In genomic region chr4:23135792-23136645, GRCh38 we compare ENCODE assay signal across 8 cellular contexts.
DNase-seq lines count a peak whose midpoint lies in the region; ATAC-seq and TF ChIP-seq lines count a peak whose summit lies in the region.

No MANE protein-coding gene starts in this region.

- intact Hi-C loops in IMR-90 (cut with micrococcal nuclease): loop anchor here (2.0 kb wide), 1 partner anchor 1283 kb away; no protein-coding TSS in a partner anchor
- intact Hi-C loops in PC-3 (cut with micrococcal nuclease): loop anchor here (1.0 to 10.0 kb wide), 3 partner anchors 71 to 239 kb away; no protein-coding TSS in a partner anchor
- intact Hi-C loops in esophagus squamous epithelium (cut with DNase I): no loop called here

- CTCF ChIA-PET in IMR-90 (lab: Yijun Ruan, JAX): interaction anchor here (0.5 to 1.6 kb wide), 8 partner anchors 8 to 1741 kb away, joined by 3 to 7 read pairs (median 4); no protein-coding TSS in a partner anchor
- CTCF ChIA-PET in PC-3 (lab: Charles Lee): interaction anchor here (0.5 kb wide), 1 partner anchor 36 kb away, joined by 3 read pairs; no protein-coding TSS in a partner anchor

- no peak overlapping the region for H2BK5ac ChIP-seq in IMR-90 (ENCODE audit: low read depth, low read length, poor library complexity, severe bottlenecking)

- H2AFZ ChIP-seq in IMR-90 (replicated peaks; ENCODE audit: low read length, poor library complexity): no peak overlapping the region
- H2AFZ ChIP-seq in PC-3 (ENCODE audit: low read length): no peak overlapping the region

- H3K27me3 ChIP-seq in IMR-90 (ENCODE audit: control insufficient read depth, insufficient read depth, low read length) (no peaks in the 10 kb centered on the region), PC-3 (ENCODE audit: low read length) (no peaks in the 10 kb centered on the region), esophagus squamous epithelium (no peaks in the 10 kb centered on the region)

- no peak overlapping the region for H4K5ac ChIP-seq in IMR-90 (ENCODE audit: low read depth, low read length)

- peak; percentile 42 for TF ChIP-seq RAD21 in IMR-90 (IDR thresholded peaks at IDR 0.05; ENCODE audit: low read length)

- DNase-seq in AG10803 (ENCODE audit: low read depth) (peak; percentile 30), GM13977 (ENCODE audit: low spot score) (peak; percentile 22), IMR-90 (peak; percentile 41), PC-3 (peak; percentile 73), esophagus squamous epithelium (lab: John Stamatoyannopoulos, UW) (no peak), pons (ENCODE audit: low spot score) (peak; percentile 82)
- no peak for DNase-seq in activated CD8-positive, alpha-beta memory T cell treated with anti-CD3 and anti-CD28 coated beads, Interleukin-2, amount 50 U/mL, for 48 hours
- DNase-seq in stimulated activated CD4-positive, alpha-beta T cell treated with anti-CD3 and anti-CD28 coated beads, Interleukin-2, amount 100 ng/mL, for 24 hours: no peak

- H3K79me2 ChIP-seq in PC-3 (ENCODE audit: low read length): no peaks in the 10 kb centered on the region

- H3K56ac ChIP-seq in IMR-90 (ENCODE audit: extremely low read depth, insufficient read depth, low read length): no peak overlapping the region

- no peak overlapping the region for H4K91ac ChIP-seq in IMR-90 (ENCODE audit: insufficient read depth, low read depth, low read length)

- no peak overlapping the region for H3K4me3 ChIP-seq in AG10803 (ENCODE audit: low read length)
- H3K4me3 ChIP-seq in IMR-90 (ENCODE audit: insufficient read depth, low read depth, low read length): no peak overlapping the region
- no peak overlapping the region for H3K4me3 ChIP-seq in PC-3 (ENCODE audit: low read length)
- no peak overlapping the region for H3K4me3 ChIP-seq in esophagus squamous epithelium

- no peak overlapping the region for H2BK20ac ChIP-seq in IMR-90 (ENCODE audit: low read depth, low read length)

- H3K36me3 ChIP-seq in IMR-90 (ENCODE audit: control insufficient read depth, insufficient read depth, low read length) (no peaks in the 10 kb centered on the region), PC-3 (ENCODE audit: low read depth, low read length) (no peaks in the 10 kb centered on the region), esophagus squamous epithelium (no peaks in the 10 kb centered on the region)

- no peak for TF ChIP-seq POLR2A in IMR-90 (IDR thresholded peaks at IDR 0.05; ENCODE audit: low read depth, low read length)
- no peak for TF ChIP-seq POLR2A in esophagus squamous epithelium (IDR thresholded peaks at IDR 0.05)

- no peaks in the 10 kb centered on the region for H3K9me1 ChIP-seq in IMR-90 (ENCODE audit: insufficient read depth, low read length)

- no peak overlapping the region for H3K27ac ChIP-seq in IMR-90 (ENCODE audit: insufficient read depth, low read length)
- H3K27ac ChIP-seq in PC-3 (ENCODE audit: low read length): no peak overlapping the region
- no peak overlapping the region for H3K27ac ChIP-seq in esophagus squamous epithelium

- H3K4ac ChIP-seq in IMR-90 (ENCODE audit: low read depth, low read length): no peak overlapping the region

- no peaks in the 10 kb centered on the region for H3K4me1 ChIP-seq in IMR-90 (ENCODE audit: control insufficient read depth, insufficient read depth, low read length)
- no peaks in the 10 kb centered on the region for H3K4me1 ChIP-seq in PC-3 (ENCODE audit: insufficient read depth, low read length)
- H3K4me1 ChIP-seq in esophagus squamous epithelium: no peaks in the 10 kb centered on the region

- dilution Hi-C loops in IMR-90 (cut with HindIII; ENCODE audit: low sequenced_read_pairs, unreplicated experiment): no loop called here

- in situ Hi-C loops in GM13977 (cut with MboI; ENCODE audit: low pct_unique_long_range_greater_than_20kb, low sequenced_read_pairs, unreplicated experiment) (loop anchor here (25.0 kb wide), 1 partner anchor 1276 kb away; no protein-coding TSS in a partner anchor), IMR-90 (cut with MboI; ENCODE audit: low sequenced_read_pairs) (loop anchor here (25.0 kb wide), 1 partner anchor 1301 kb away; no protein-coding TSS in a partner anchor)

- no peak overlapping the region for H3K14ac ChIP-seq in IMR-90 (replicated peaks; ENCODE audit: low read depth, low read length)

- H2BK120ac ChIP-seq in IMR-90 (ENCODE audit: low read depth, low read length): no peak overlapping the region

- no peaks in the 10 kb centered on the region for H3K9me2 ChIP-seq in PC-3 (replicated peaks; ENCODE audit: low read length)

- H3K4me2 ChIP-seq in IMR-90 (ENCODE audit: low read depth, low read length) (no peak overlapping the region), PC-3 (ENCODE audit: low read length) (no peak overlapping the region)

- peak; percentile 82 for TF ChIP-seq CTCF in AG10803 (conservative IDR thresholded peaks at IDR 0.05; ENCODE audit: low read length)
- peak; percentile 67 for TF ChIP-seq CTCF in GM13977 (IDR thresholded peaks at IDR 0.05; ENCODE audit: extremely low read depth, insufficient read depth, missing control alignments)
- TF ChIP-seq CTCF in IMR-90 (conservative IDR thresholded peaks at IDR 0.05; ENCODE audit: low read depth, low read length): peak; percentile 51
- TF ChIP-seq CTCF in PC-3 (conservative IDR thresholded peaks at IDR 0.05; ENCODE audit: low read depth, low read length): peak; percentile 78
- peak; percentile 42 to 76 (median 54) for TF ChIP-seq CTCF in esophagus squamous epithelium (IDR thresholded peaks at IDR 0.05)

- no peak overlapping the region for H2BK15ac ChIP-seq in IMR-90 (ENCODE audit: low read depth, low read length)

- H3K18ac ChIP-seq in IMR-90 (ENCODE audit: low read depth, low read length): no peak overlapping the region

- BruUV-seq in IMR-90 (replicated peaks; lab: Mats Ljungman, UMichigan): no TSS peak
- no TSS peak for BruUV-seq in PC-3 (replicated peaks; lab: Mats Ljungman, UMichigan)

- 0 out of 2 replicates have a peak, but pooled peaks have one; percentile 46 for ATAC-seq in IMR-90 (ENCODE audit: low read depth)
- ATAC-seq in PC-3: no peak; the same call in 1 of the 2 replicates

- no peak overlapping the region for H3K23ac ChIP-seq in IMR-90 (ENCODE audit: low read depth, low read length)

- POLR2A ChIA-PET in IMR-90 (lab: Charles Lee; ENCODE audit: unreplicated experiment) (no interaction called here), PC-3 (lab: Charles Lee; ENCODE audit: unreplicated experiment) (no interaction called here)

- no peaks in the 10 kb centered on the region for H3K79me1 ChIP-seq in IMR-90 (ENCODE audit: low read depth in 1 of 2, low read length in 2 of 2)

- no CpG with 5 or more reads among the region's 1 CpG for WGBS in IMR-90 (ENCODE audit: extremely low coverage in 2 of 2, insufficient read length in 1 of 2), 2 experiments
- 54 to 76% methylated on average over 1 of the region's 1 CpG for WGBS in esophagus squamous epithelium, 2 donors

- no peak overlapping the region for H4K8ac ChIP-seq in IMR-90 (ENCODE audit: low read depth in 2 of 2, low read length in 2 of 2)

- no peak overlapping the region for H2AK9ac ChIP-seq in IMR-90 (replicated peaks; ENCODE audit: low read depth, low read length, poor library complexity)

- no peak overlapping the region for H2AK5ac ChIP-seq in IMR-90 (ENCODE audit: low read depth, low read length)

- H3F3A ChIP-seq in PC-3 (ENCODE audit: low read length, unreplicated experiment): no peaks in the 10 kb centered on the region

- H3K9ac ChIP-seq in IMR-90 (ENCODE audit: low read depth, low read length) (no peak overlapping the region), PC-3 (ENCODE audit: low read length) (no peak overlapping the region)

- no peaks in the 10 kb centered on the region for H4K20me1 ChIP-seq in IMR-90 (ENCODE audit: insufficient read depth, low read length)
- H4K20me1 ChIP-seq in PC-3 (ENCODE audit: low read length): no peaks in the 10 kb centered on the region

- H3K9me3 ChIP-seq in IMR-90 (ENCODE audit: control insufficient read depth, insufficient read depth, low read length): no peaks in the 10 kb centered on the region
- H3K9me3 ChIP-seq in PC-3 (ENCODE audit: low read length): no peaks in the 10 kb centered on the region
- H3K9me3 ChIP-seq in esophagus squamous epithelium: no peaks in the 10 kb centered on the region

TF ChIP-seq in IMR-90, 13 proteins besides CTCF, POLR2A, EP300 and RAD21:
- TF ChIP-seq SMC3 (IDR thresholded peaks at IDR 0.05; ENCODE audit: low read depth, low read length): peak; percentile 40
- no peak for TF ChIP-seq NFE2L2 (IDR thresholded peaks at IDR 0.05; ENCODE audit: low read depth, low read length)

Comparison
In these comparisons a context has a peak if more than half of its experiments do, and no peak if none do; other contexts are left out.
1. DNase-seq: peak in AG10803 (single experiment), GM13977 (single experiment), IMR-90 (single experiment), PC-3 (single experiment) and pons (single experiment); none in esophagus squamous epithelium (single experiment), activated CD8-positive, alpha-beta memory T cell treated with anti-CD3 and anti-CD28 coated beads, Interleukin-2, amount 50 U/mL, for 48 hours (single experiment) and stimulated activated CD4-positive, alpha-beta T cell treated with anti-CD3 and anti-CD28 coated beads, Interleukin-2, amount 100 ng/mL, for 24 hours (0 of 2).
2. Peak in every context shown above with its lines, with median percentiles within 50 percentile points of each other: CTCF ChIP-seq.